In genomic region chr16:57803413-57803990, GRCh38 we compare ENCODE assay signal across 1 cellular context.
TF ChIP-seq lines count a peak whose summit lies in the region.

No MANE protein-coding gene starts in this region.

TF ChIP-seq in K562, 482 proteins besides CTCF, POLR2A, EP300 and RAD21 (continued from another document):
- TF ChIP-seq JUND (IDR thresholded peaks at IDR 0.05; ENCODE audit: borderline replicate concordance, low read depth, low read length) = 0 out of 2 replicates have a peak, but pooled peaks have one; percentile 29
- no peak; the same call in 2 of the 3 replicates for TF ChIP-seq JUND (tag; IDR thresholded peaks at IDR 0.05; ENCODE audit: borderline replicate concordance, low read depth, low read length)
- TF ChIP-seq CREM (IDR thresholded peaks at IDR 0.05; ENCODE audit: low read depth) = 0 out of 2 replicates have a peak, but pooled peaks have one; percentile 16
- no peak for TF ChIP-seq ETS2 (tag; IDR thresholded peaks at IDR 0.05; ENCODE audit: borderline replicate concordance, poor library complexity, severe bottlenecking)
- 0 out of 2 replicates have a peak, but pooled peaks have one; percentile 3 for TF ChIP-seq MYC (IDR thresholded peaks at IDR 0.05; ENCODE audit: low read depth, low read length)
- TF ChIP-seq MYC (CRISPR knock-in tag; IDR thresholded peaks at IDR 0.05; ENCODE audit: borderline replicate concordance, low read depth) = no peak
- TF ChIP-seq ATF7 (IDR thresholded peaks at IDR 0.05) = no peak
- TF ChIP-seq YY1 (IDR thresholded peaks at IDR 0.05; ENCODE audit: borderline replicate concordance in 1 of 3, control insufficient read depth in 1 of 3, extremely low read depth in 1 of 3, insufficient read depth in 3 of 3, insufficient read length in 1 of 3, insufficient replicate concordance in 2 of 3, low read depth in 1 of 3, low read length in 2 of 3) = peak in 1 of 3 experiments; percentile 58
- TF ChIP-seq ETS1 (conservative IDR thresholded peaks at IDR 0.05; ENCODE audit: control insufficient read depth, low read depth, low read length) = no peak
- no peak for TF ChIP-seq RFX5 (IDR thresholded peaks at IDR 0.05; ENCODE audit: low read depth, low read length)
- 0 out of 2 replicates have a peak, but pooled peaks have one; percentile 11 for TF ChIP-seq MAFF (IDR thresholded peaks at IDR 0.05; ENCODE audit: low read length)
- TF ChIP-seq C11orf30 (IDR thresholded peaks at IDR 0.05; ENCODE audit: low read depth) = peak; percentile 37; the same call in 1 of the 2 replicates
- peak; percentile 57 for TF ChIP-seq ZBTB7A (IDR thresholded peaks at IDR 0.05; ENCODE audit: borderline replicate concordance, control insufficient read depth, low read depth, low read length)
- 0 out of 2 replicates have a peak, but pooled peaks have one; percentile 17 for TF ChIP-seq ZNF766 (CRISPR knock-in tag; conservative IDR thresholded peaks at IDR 0.05)
- TF ChIP-seq MCM7 (IDR thresholded peaks at IDR 0.05) = no peak
- peak; percentile 74 for TF ChIP-seq PKNOX1 (IDR thresholded peaks at IDR 0.05)
- TF ChIP-seq NFE2 (IDR thresholded peaks at IDR 0.05; ENCODE audit: low read depth) = peak; percentile 74; the same call in 1 of the 2 replicates
- 0 out of 4 replicates have a peak, but pooled peaks of 1 of the 2 experiments have one; percentile 37 for TF ChIP-seq SRF (CRISPR knock-in tag; IDR thresholded peaks at IDR 0.05)
- TF ChIP-seq SPI1 (IDR thresholded peaks at IDR 0.05; ENCODE audit: borderline replicate concordance, low read depth, low read length) = peak; percentile 45; the same call in 1 of the 2 replicates
- no peak for TF ChIP-seq PHF20 (IDR thresholded peaks at IDR 0.05; ENCODE audit: partially characterized antibody)
- peak in 1 of 2 experiments; percentile 30; a peak in 2 of 4 replicates for TF ChIP-seq KDM1A (IDR thresholded peaks at IDR 0.05)
- TF ChIP-seq TFAP4 (CRISPR knock-in tag; IDR thresholded peaks at IDR 0.05; ENCODE audit: borderline replicate concordance) = peak; percentile 31
